In the genomic region with DNA sequence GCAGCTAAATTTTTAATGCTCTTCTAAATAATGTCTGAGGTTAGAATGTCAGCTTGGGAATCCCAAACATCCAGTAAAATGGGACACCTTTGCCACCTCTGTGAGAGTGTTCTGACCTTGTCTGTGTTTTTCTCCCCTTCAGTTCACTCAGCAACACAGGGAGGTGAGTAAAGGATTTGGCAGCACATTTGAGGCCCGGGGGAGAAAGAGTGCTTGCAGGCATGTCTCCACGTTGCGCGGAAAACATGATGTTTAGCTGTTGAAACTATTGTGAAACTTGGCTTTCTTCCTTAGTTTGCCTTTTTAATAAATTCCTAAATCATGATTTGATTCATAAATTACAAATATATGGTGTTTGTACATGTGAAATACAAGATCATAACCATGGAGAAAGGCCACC, we compare ENCODE assay signal across 18 cellular contexts.
DNase-seq lines count a peak whose midpoint lies in the region; TF ChIP-seq lines count a peak whose summit lies in the region.
"Had no signal": no experiment of that assay in that cellular context is flagged by ENCODE, and none has a peak within 500 bp of the region (broad histone marks: within the 10 kb centered on the region; RNA-seq: fewer than 3 reads in every experiment).

No MANE protein-coding gene starts in this region.

- TF ChIP-seq CTCF in epithelial cell of esophagus (IDR thresholded peaks at IDR 0.05; ENCODE audit: insufficient read depth, low read depth, low read length, missing control alignments), result no peak
- no peak for TF ChIP-seq CTCF in sigmoid colon (IDR thresholded peaks at IDR 0.05)

- H3K4me1 ChIP-seq in sigmoid colon (no peaks in the 10 kb centered on the region), HAP-1 (no peaks in the 10 kb centered on the region)

- TF ChIP-seq EP300 in sigmoid colon (IDR thresholded peaks at IDR 0.05), result no peak

- WGBS in sigmoid colon, 2 donors, result 84 to 88% methylated on average over 4 of the region's 4 CpGs

- TF ChIP-seq POLR2A in sigmoid colon (IDR thresholded peaks at IDR 0.05), result no peak

- H3K27me3 ChIP-seq in sigmoid colon (no peaks in the 10 kb centered on the region), HAP-1 (ENCODE audit: low read depth) (no peaks in the 10 kb centered on the region)
- H3K27me3 ChIP-seq: dorsolateral prefrontal cortex had no signal

- in situ Hi-C loops in HAP-1 (cut with MboI; ENCODE audit: low sequenced_read_pairs), result no loop called here

- H3K36me3 ChIP-seq in sigmoid colon (no peaks in the 10 kb centered on the region), HAP-1 (replicated peaks) (no peaks in the 10 kb centered on the region)

- H3K27ac ChIP-seq in sigmoid colon, result no peak overlapping the region
- H3K27ac ChIP-seq: dorsolateral prefrontal cortex, HL-60 had no signal

- no peaks in the 10 kb centered on the region for H3K9me3 ChIP-seq in sigmoid colon
- H3K9me3 ChIP-seq in HAP-1, result no peaks in the 10 kb centered on the region

- DNase-seq in GM04503 (ENCODE audit: low read depth), result peak; percentile 3
- peak; percentile 92 for DNase-seq in epithelial cell of esophagus (ENCODE audit: low read depth)
- DNase-seq in iris pigment epithelial cell (ENCODE audit: low read depth), result peak; percentile 61
- peak; percentile 78 for DNase-seq in sigmoid colon
- no peak for DNase-seq in NCI-H2171 treated with DMSO at 0.1 percent for 48 hours (lab: John Stamatoyannopoulos, UW)
- no peak for DNase-seq in DMS153 treated with DMSO at 0.1 percent for 48 hours (lab: John Stamatoyannopoulos, UW; ENCODE audit: unreplicated experiment)
- no peak for DNase-seq in HAP-1 (ENCODE audit: low spot score in 2 of 2)
- DNase-seq in putamen (ENCODE audit: low spot score), result no peak
- DNase-seq: activated CD4-positive, CD25-positive, alpha-beta regulatory T cell; activated effector memory CD4-positive, alpha-beta T cell treated with anti-CD3 and anti-CD28 coated beads, Interleukin-2, amount 50 U/mL, for 16 hours; dorsolateral prefrontal cortex; foreskin melanocyte; NCI-H1417; NCI-H2227 treated with DMSO at 0.1 percent for 48 hours; NK-92 treated with Interleukin-12 subunit alpha and Interleukin-12 subunit beta, amount 100 ng/mL, for 24 hours; stimulated activated naive CD8-positive, alpha-beta T cell treated with anti-CD3 and anti-CD28 coated beads, Interleukin-15, Interleukin-2, amounts not matched to agents 100 U/mL and 50 U/mL, for 24 hours had no signal

- H3K4me3 ChIP-seq in epithelial cell of esophagus (ENCODE audit: low read length) (no peak overlapping the region), sigmoid colon (no peak overlapping the region), HAP-1 (no peak overlapping the region)
- H3K4me3 ChIP-seq: dorsolateral prefrontal cortex, K562 had no signal

- intact Hi-C loops in sigmoid colon (cut with DNase I), result no loop called here

Comparison
In these comparisons a context has a peak if more than half of its experiments do, and no peak if none do; other contexts are left out.
1. DNase-seq: peak in GM04503 (single experiment), epithelial cell of esophagus (single experiment), iris pigment epithelial cell (single experiment) and sigmoid colon (single experiment); none in NCI-H2171 treated with DMSO at 0.1 percent for 48 hours (single experiment), DMS153 treated with DMSO at 0.1 percent for 48 hours (single experiment), HAP-1 (0 of 2) and putamen (single experiment).